ENCODE assay signal across 16 cellular contexts in genomic region chr10:78516741-78517140, GRCh38.
"Had no signal": no experiment of that assay in that cellular context is flagged by ENCODE, and none has a peak within 500 bp of the region (broad histone marks: within the 10 kb centered on the region; RNA-seq: fewer than 3 reads in every experiment).

No MANE protein-coding gene starts in this region.

- ATAC-seq: activated CD4-positive, alpha-beta T cell treated with anti-CD3 and anti-CD28 coated beads for 36 hours; gastrocnemius medialis; right lobe of liver; T-cell had no signal

- H3K27me3 ChIP-seq: gastrocnemius medialis, right lobe of liver, spleen, suprapubic skin had no signal

- H3K27ac ChIP-seq: gastrocnemius medialis, right lobe of liver, spleen, suprapubic skin, WERI-Rb-1 had no signal

- H3K36me3 ChIP-seq: gastrocnemius medialis, prostate gland, right lobe of liver, spleen, suprapubic skin, WERI-Rb-1 had no signal

- H3K4me1 ChIP-seq: prostate gland, right lobe of liver, spleen had no signal

- H3K36me3 Mint-ChIP-seq: activated naive CD4-positive, alpha-beta T cell treated with anti-CD3 and anti-CD28 coated beads, Interleukin-2, amount 10 ng/mL, durations not matched to agents 7 days and 5 days; naive B cell; T-cell had no signal

- DNase-seq: activated CD4-positive, alpha-beta T cell treated with anti-CD3 and anti-CD28 coated beads for 36 hours; activated naive CD4-positive, alpha-beta T cell treated with anti-CD3 and anti-CD28 coated beads, Interleukin-2, amount 10 ng/mL, durations not matched to agents 7 days and 5 days; effector CD4-positive, alpha-beta T cell; gastrocnemius medialis; midbrain; naive B cell; spleen; stimulated activated CD4-positive, alpha-beta T cell treated with anti-CD3 and anti-CD28 coated beads, Interleukin-2, amount 100 ng/mL, for 24 hours; stimulated activated naive CD4-positive, alpha-beta T cell; T-cell; T1000; WERI-Rb-1 had no signal

- H3K27me3 Mint-ChIP-seq: activated CD4-positive, alpha-beta T cell treated with anti-CD3 and anti-CD28 coated beads for 36 hours had no signal

- H3K4me3 Mint-ChIP-seq: activated CD4-positive, alpha-beta T cell treated with anti-CD3 and anti-CD28 coated beads for 36 hours; activated naive CD4-positive, alpha-beta T cell treated with anti-CD3 and anti-CD28 coated beads, Interleukin-2, amount 10 ng/mL, durations not matched to agents 7 days and 5 days; naive B cell; T-cell had no signal

- H3K4me3 ChIP-seq: gastrocnemius medialis, prostate gland, right lobe of liver, spleen, suprapubic skin had no signal

- H3K9me3 ChIP-seq: gastrocnemius medialis, prostate gland, right lobe of liver, spleen, suprapubic skin had no signal

- H3K27ac Mint-ChIP-seq: activated CD4-positive, alpha-beta T cell treated with anti-CD3 and anti-CD28 coated beads for 36 hours; activated naive CD4-positive, alpha-beta T cell treated with anti-CD3 and anti-CD28 coated beads, Interleukin-2, amount 10 ng/mL, durations not matched to agents 7 days and 5 days; activated T-helper 2 cell treated with anti-CD3 and anti-CD28 coated beads, Interferon-gamma antibody, Interleukin-2, Interleukin-4, amounts not matched to agents 10 μg/mL and 5 μg/mL and 100 μg/mL, durations not matched to agents 14 hours and 24 hours and 36 hours; naive B cell; T-cell had no signal

- H3K9me3 Mint-ChIP-seq: activated naive CD4-positive, alpha-beta T cell treated with anti-CD3 and anti-CD28 coated beads, Interleukin-2, amount 10 ng/mL, durations not matched to agents 7 days and 5 days; activated T-helper 2 cell treated with anti-CD3 and anti-CD28 coated beads, Interferon-gamma antibody, Interleukin-2, Interleukin-4, amounts not matched to agents 10 μg/mL and 5 μg/mL and 100 μg/mL, durations not matched to agents 14 hours and 24 hours and 36 hours; T-cell had no signal

- H3K4me1 Mint-ChIP-seq: naive B cell had no signal
